In the genomic region with DNA sequence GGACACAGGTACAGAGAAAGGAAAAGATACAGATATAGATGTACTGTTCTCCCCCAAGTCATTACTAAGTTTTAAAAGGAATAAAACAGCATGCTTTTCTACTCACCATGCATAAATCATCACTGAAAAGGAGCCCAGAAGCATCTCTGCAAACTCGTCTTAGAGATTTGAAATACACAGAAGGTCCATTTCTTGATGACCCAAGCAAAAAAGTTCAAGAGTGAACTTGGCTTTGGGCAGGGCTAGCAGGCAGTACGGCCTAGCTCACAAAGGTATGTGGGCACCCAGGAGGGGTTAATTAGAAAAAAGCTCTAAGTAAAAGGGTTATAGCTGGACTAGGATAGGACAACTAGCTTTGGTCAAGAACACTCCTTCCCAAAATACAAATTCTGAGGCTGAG, we compare ENCODE assay signal across 32 cellular contexts.
"Had no signal": no experiment of that assay in that cellular context is flagged by ENCODE, and none has a peak within 500 bp of the region (broad histone marks: within the 10 kb centered on the region; RNA-seq: fewer than 3 reads in every experiment).

No MANE protein-coding gene starts in this region.

- H3K27ac Mint-ChIP-seq: activated B cell treated with CpG ODN at 0.5 μM for 24 hours; activated CD8-positive, alpha-beta T cell treated with anti-CD3 and anti-CD28 coated beads for 36 hours; activated naive CD8-positive, alpha-beta T cell; activated T-helper 17 cell treated with anti-CD3 and anti-CD28 coated beads, Interleukin-2, amount 50 U/mL, for 72 hours; brain; T-helper 17 cell; T-helper 2 cell treated with Interferon-gamma antibody and Interleukin-4, amounts not matched to agents 5 μg/mL and 100 μg/mL, for 36 hours had no signal

- H3K36me3 ChIP-seq: ascending aorta, breast epithelium, cardiac muscle cell, colonic mucosa, WERI-Rb-1 had no signal

- H3K27me3 Mint-ChIP-seq: activated B cell treated with CpG ODN at 0.5 μM for 24 hours; activated naive CD8-positive, alpha-beta T cell; brain; T-helper 17 cell had no signal

- H3K4me3 ChIP-seq: ascending aorta, breast epithelium, cardiac muscle cell, colonic mucosa had no signal

- H3K9me3 Mint-ChIP-seq: activated CD8-positive, alpha-beta T cell treated with anti-CD3 and anti-CD28 coated beads for 36 hours; activated T-cell treated with anti-CD3 and anti-CD28 coated beads, Interleukin-2, amount 50 U/mL, for 4 hours; brain had no signal

- DNase-seq: activated B cell treated with CpG ODN at 0.5 μM for 24 hours; activated CD4-positive, alpha-beta T cell treated with anti-CD3 and anti-CD28 coated beads for 48 hours; activated CD4-positive, alpha-beta T cell treated with anti-CD3 and anti-CD28 coated beads, Interleukin-2, amount 50 U/mL, for 1 hour; activated CD4-positive, alpha-beta T cell treated with anti-CD3 and anti-CD28 coated beads, Interleukin-2, amount 50 U/mL, for 48 hours; activated CD8-positive, alpha-beta memory T cell treated with anti-CD3 and anti-CD28 coated beads for 24 hours; activated CD8-positive, alpha-beta T cell treated with anti-CD3 and anti-CD28 coated beads for 36 hours; activated effector memory CD4-positive, alpha-beta T cell treated with Interleukin-2 at 50 U/mL for 16 hours; activated gamma-delta T cell treated with Interleukin-2 at 50 U/mL for 16 hours; activated naive CD4-positive, alpha-beta T cell treated with anti-CD3 and anti-CD28 coated beads, Interleukin-2, amount 50 U/mL, for 16 hours; activated naive CD4-positive, alpha-beta T cell treated with Interleukin-2 at 50 U/mL for 16 hours; activated T-cell treated with anti-CD3 and anti-CD28 coated beads, Interleukin-2, amount 50 U/mL, for 4 hours; central memory CD4-positive, alpha-beta T cell; cerebellar nuclear complex; colonic mucosa; effector CD8-positive, alpha-beta T cell; foreskin fibroblast; head of caudate nucleus; T-helper 17 cell; T1000; WERI-Rb-1 had no signal

- H3K27me3 ChIP-seq: ascending aorta, breast epithelium, cardiac muscle cell, colonic mucosa had no signal

- H3K36me3 Mint-ChIP-seq: activated naive CD8-positive, alpha-beta T cell; brain had no signal

- H3K4me1 ChIP-seq: breast epithelium, colonic mucosa had no signal

- FAIRE-seq: endometrium, endothelial cell of umbilical vein, frontal cortex had no signal

- ATAC-seq: activated CD4-positive, CD25-positive, alpha-beta regulatory T cell treated with anti-CD3 and anti-CD28 coated beads, Interleukin-2, amount 50 U/mL, for 24 hours; activated CD8-positive, alpha-beta T cell treated with anti-CD3 and anti-CD28 coated beads for 36 hours; activated T-cell treated with anti-CD3 and anti-CD28 coated beads, Interleukin-2, amount 50 U/mL, for 4 hours; activated T-helper 17 cell treated with anti-CD3 and anti-CD28 coated beads, Interleukin-2, amount 50 U/mL, for 72 hours; T-helper 17 cell had no signal

- H3K4me3 Mint-ChIP-seq: activated B cell treated with CpG ODN at 0.5 μM for 24 hours; activated CD8-positive, alpha-beta T cell treated with anti-CD3 and anti-CD28 coated beads for 36 hours; activated naive CD8-positive, alpha-beta T cell; activated T-cell treated with anti-CD3 and anti-CD28 coated beads, Interleukin-2, amount 50 U/mL, for 4 hours; activated T-helper 17 cell treated with anti-CD3 and anti-CD28 coated beads, Interleukin-2, amount 50 U/mL, for 72 hours; brain; T-helper 17 cell; T-helper 2 cell treated with Interferon-gamma antibody and Interleukin-4, amounts not matched to agents 5 μg/mL and 100 μg/mL, for 36 hours had no signal

- H3K9me3 ChIP-seq: ascending aorta, breast epithelium, colonic mucosa had no signal

- H3K27ac ChIP-seq: ascending aorta, breast epithelium, cardiac muscle cell, colonic mucosa, epithelial cell of prostate, WERI-Rb-1 had no signal
